20 cellular contexts compared by ENCODE assay signal in the genomic region with DNA sequence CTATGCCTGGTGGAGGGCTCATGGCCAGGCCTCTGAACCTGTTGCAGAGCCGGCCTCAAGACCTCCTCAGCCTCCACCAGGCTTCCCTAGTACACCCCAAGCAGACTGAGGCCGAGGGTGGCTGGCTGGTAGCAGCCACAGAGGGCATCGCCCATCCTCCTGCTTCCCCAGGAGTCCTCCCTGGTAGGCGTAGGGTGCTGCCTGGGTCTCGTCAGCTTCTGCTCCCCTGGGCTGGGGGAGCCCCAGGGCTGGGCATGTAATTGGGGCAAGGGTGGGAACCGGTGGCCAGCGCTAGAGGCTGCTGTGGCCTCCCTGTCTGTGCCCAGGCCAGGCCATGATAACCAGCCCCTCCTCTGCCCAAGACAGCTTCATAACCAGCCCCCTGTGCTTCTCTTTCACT. TPM values are rescaled to one million over a fixed set of nuclear protein-coding genes. Genes with fewer than 3 reads are reported as not detected.
DNase-seq lines count a peak whose midpoint lies in the region; ATAC-seq, FAIRE-seq and TF ChIP-seq lines count a peak whose summit lies in the region.
"Had no signal": no experiment of that assay in that cellular context is flagged by ENCODE, and none has a peak within 500 bp of the region (broad histone marks: within the 10 kb centered on the region; RNA-seq: fewer than 3 reads in every experiment).

No MANE protein-coding gene starts in this region.

- H4K91ac ChIP-seq in neuronal stem cell (ENCODE audit: low read depth, low read length, poor library complexity): no peak overlapping the region

- TF ChIP-seq CTCF in cardiac muscle cell (IDR thresholded peaks at IDR 0.05; ENCODE audit: low read depth, low read length) (no peak), kidney (IDR thresholded peaks at IDR 0.05; ENCODE audit: borderline replicate concordance, extremely low read depth, insufficient read depth) (no peak)

- POLR2A ChIA-PET in activated CD8-positive, alpha-beta T cell treated with anti-CD3 and anti-CD28 coated beads, Interleukin-2, amount 10 ng/mL, durations not matched to agents 7 days and 5 days (lab: Charles Lee): no interaction called here
- POLR2A ChIA-PET in CD8-positive, alpha-beta memory T cell (lab: Charles Lee): no interaction called here

- no peak overlapping the region for H3K4ac ChIP-seq in neuronal stem cell (ENCODE audit: low read length)

- peak overlapping the region; percentile 11 for H2BK15ac ChIP-seq in neuronal stem cell (ENCODE audit: low read length)

- peak overlapping the region; percentile 34 for H3K23ac ChIP-seq in neuronal stem cell (ENCODE audit: low read depth, low read length, poor library complexity)

- H3K27ac Mint-ChIP-seq in activated CD8-positive, alpha-beta T cell treated with anti-CD3 and anti-CD28 coated beads, Interleukin-2, amount 10 ng/mL, durations not matched to agents 7 days and 5 days: no peak overlapping the region
- H3K27ac Mint-ChIP-seq in CD8-positive, alpha-beta memory T cell: no peak overlapping the region
- H3K27ac Mint-ChIP-seq: CD4-positive, CD25-positive, alpha-beta regulatory T cell had no signal

- H3K9me3 Mint-ChIP-seq in activated CD8-positive, alpha-beta T cell treated with anti-CD3 and anti-CD28 coated beads, Interleukin-2, amount 10 ng/mL, durations not matched to agents 7 days and 5 days (ENCODE audit: insufficient read depth): no peaks in the 10 kb centered on the region
- H3K9me3 Mint-ChIP-seq in CD8-positive, alpha-beta memory T cell: no peaks in the 10 kb centered on the region
- H3K9me3 Mint-ChIP-seq: CD4-positive, CD25-positive, alpha-beta regulatory T cell had no signal

- H2BK120ac ChIP-seq in neuronal stem cell (ENCODE audit: low read depth, low read length): no peak overlapping the region

- H3K14ac ChIP-seq in neuronal stem cell (ENCODE audit: low read length): no peak overlapping the region

- no CpG with 5 or more reads among the region's 7 CpGs for WGBS in neuronal stem cell (ENCODE audit: extremely low coverage in 2 of 2, insufficient read length in 2 of 2, insufficient replicate concordance in 1 of 2), 2 donors
- WGBS in aorta, 2 donors: 84 to 89% methylated on average over 6 to 7 of the region's 7 CpGs

- CTCF ChIA-PET in activated CD8-positive, alpha-beta T cell treated with anti-CD3 and anti-CD28 coated beads, Interleukin-2, amount 10 ng/mL, durations not matched to agents 7 days and 5 days (lab: Charles Lee): interaction anchor here (1.0 to 1.3 kb wide), 2 partner anchors 13 to 193 kb away, joined by 3 to 5 read pairs; no protein-coding TSS in a partner anchor
- CTCF ChIA-PET in CD8-positive, alpha-beta memory T cell (lab: Charles Lee): interaction anchor here (1.5 to 2.9 kb wide), 2 partner anchors 194 to 203 kb away, joined by 4 to 10 read pairs; no protein-coding TSS in a partner anchor

- no peak overlapping the region for H2BK12ac ChIP-seq in neuronal stem cell (ENCODE audit: low read length)

- no peaks in the 10 kb centered on the region for H3K79me1 ChIP-seq in neuronal stem cell (ENCODE audit: low read depth, low read length)

- H3K4me1 Mint-ChIP-seq in activated CD8-positive, alpha-beta T cell treated with anti-CD3 and anti-CD28 coated beads, Interleukin-2, amount 10 ng/mL, durations not matched to agents 7 days and 5 days (ENCODE audit: low read depth): no peaks in the 10 kb centered on the region
- H3K4me1 Mint-ChIP-seq in CD8-positive, alpha-beta memory T cell: no peaks in the 10 kb centered on the region
- H3K4me1 Mint-ChIP-seq: CD4-positive, CD25-positive, alpha-beta regulatory T cell had no signal

- H3K18ac ChIP-seq in neuronal stem cell (ENCODE audit: low read length): peak overlapping the region; percentile 5

- no peak overlapping the region for H4K8ac ChIP-seq in neuronal stem cell (ENCODE audit: low read depth, low read length)

- H3K36me3 ChIP-seq in cardiac muscle cell (no peaks in the 10 kb centered on the region), kidney (ENCODE audit: control insufficient read depth in 1 of 2, insufficient read depth in 2 of 2, low read length in 2 of 2) (no peaks in the 10 kb centered on the region), neuronal stem cell (replicated peaks in 1 of 2; ENCODE audit: control insufficient read depth in 2 of 2, insufficient read depth in 2 of 2, low read length in 2 of 2) (no peaks in the 10 kb centered on the region), aorta (ENCODE audit: control insufficient read depth in 1 of 2, insufficient read depth in 2 of 2, low read length in 1 of 2) (no peaks in the 10 kb centered on the region)
- H3K36me3 ChIP-seq in CD8-positive, alpha-beta memory T cell (ENCODE audit: insufficient read depth, low read length): no peaks in the 10 kb centered on the region
- H3K36me3 ChIP-seq: BLaER1 treated with 17β-estradiol and CSF1 and Interleukin-3, amounts not matched to agents 10 nM and 100 nM; HAP-1 had no signal

- H2AK5ac ChIP-seq in neuronal stem cell (ENCODE audit: low read depth, low read length): no peak overlapping the region

- no peaks in the 10 kb centered on the region for H3K36me3 Mint-ChIP-seq in activated CD8-positive, alpha-beta T cell treated with anti-CD3 and anti-CD28 coated beads, Interleukin-2, amount 10 ng/mL, durations not matched to agents 7 days and 5 days (ENCODE audit: low read depth)
- no peaks in the 10 kb centered on the region for H3K36me3 Mint-ChIP-seq in CD8-positive, alpha-beta memory T cell
- H3K36me3 Mint-ChIP-seq: CD4-positive, CD25-positive, alpha-beta regulatory T cell had no signal

- H3K9ac ChIP-seq in kidney (ENCODE audit: low read length in 2 of 2) (no peak overlapping the region), neuronal stem cell (ENCODE audit: low read depth, low read length, poor library complexity) (no peak overlapping the region)
- H3K9ac ChIP-seq: BLaER1 treated with 17β-estradiol and CSF1 and Interleukin-3, amounts not matched to agents 10 nM and 100 nM had no signal

- H3K27ac ChIP-seq in cardiac muscle cell: peak overlapping the region; percentile 28
- H3K27ac ChIP-seq in kidney (ENCODE audit: low read depth in 2 of 2, low read length in 2 of 2): no peak overlapping the region
- H3K27ac ChIP-seq in neuronal stem cell (replicated peaks; ENCODE audit: low read length): no peak overlapping the region
- H3K27ac ChIP-seq in aorta (ENCODE audit: low read depth in 1 of 2, low read length in 2 of 2): no peak overlapping the region
- no peak overlapping the region for H3K27ac ChIP-seq in CD8-positive, alpha-beta memory T cell (ENCODE audit: low read depth, low read length)
- H3K27ac ChIP-seq: BLaER1 treated with 17β-estradiol and CSF1 and Interleukin-3, amounts not matched to agents 10 nM and 100 nM; HL-60 had no signal

- no peak overlapping the region for H2BK5ac ChIP-seq in neuronal stem cell (ENCODE audit: low read length)

- H3K4me2 ChIP-seq in neuronal stem cell (ENCODE audit: insufficient read depth, low read length, poor library complexity, severe bottlenecking): no peak overlapping the region

- H3K4me3 Mint-ChIP-seq in activated CD8-positive, alpha-beta T cell treated with anti-CD3 and anti-CD28 coated beads, Interleukin-2, amount 10 ng/mL, durations not matched to agents 7 days and 5 days: no peak overlapping the region
- no peak overlapping the region for H3K4me3 Mint-ChIP-seq in CD8-positive, alpha-beta memory T cell
- H3K4me3 Mint-ChIP-seq: CD4-positive, CD25-positive, alpha-beta regulatory T cell had no signal

- peaks cover 3% of the 10 kb centered on the region for H3K27me3 Mint-ChIP-seq in activated CD8-positive, alpha-beta T cell treated with anti-CD3 and anti-CD28 coated beads, Interleukin-2, amount 10 ng/mL, durations not matched to agents 7 days and 5 days (ENCODE audit: low read depth)
- no peaks in the 10 kb centered on the region for H3K27me3 Mint-ChIP-seq in CD8-positive, alpha-beta memory T cell

- no peak for ATAC-seq in left ventricle myocardium superior
- ATAC-seq in aorta (ENCODE audit: low FRiP score): peak; percentile 5
- no peak for ATAC-seq in activated CD8-positive, alpha-beta T cell treated with anti-CD3 and anti-CD28 coated beads, Interleukin-2, amount 10 ng/mL, durations not matched to agents 7 days and 5 days

- no peak overlapping the region for H2AFZ ChIP-seq in neuronal stem cell (ENCODE audit: low read length)

- FAIRE-seq in kidney (lab: Jason Lieb, UNC): no peak
- FAIRE-seq: GM12878, GM18507 had no signal

- H3K4me1 ChIP-seq in cardiac muscle cell (ENCODE audit: low read depth): peaks cover 16% of the 10 kb centered on the region
- peaks cover 2 to 11% of the 10 kb centered on the region in 2 donors for H3K4me1 ChIP-seq in kidney (ENCODE audit: control insufficient read depth in 1 of 2, insufficient read depth in 1 of 2, low read depth in 1 of 2, low read length in 2 of 2)
- peaks cover 0 to 1% of the 10 kb centered on the region in 2 donors for H3K4me1 ChIP-seq in neuronal stem cell (ENCODE audit: control insufficient read depth in 2 of 2, insufficient read depth in 1 of 2, low read depth in 1 of 2, low read length in 2 of 2)
- H3K4me1 ChIP-seq in aorta (ENCODE audit: control insufficient read depth in 1 of 2, insufficient read depth in 2 of 2, low read length in 2 of 2): no peaks in the 10 kb centered on the region
- no peaks in the 10 kb centered on the region for H3K4me1 ChIP-seq in CD8-positive, alpha-beta memory T cell (ENCODE audit: insufficient read depth, low read length)
- H3K4me1 ChIP-seq: HAP-1 had no signal

- H3K27me3 ChIP-seq in cardiac muscle cell (no peaks in the 10 kb centered on the region), neuronal stem cell (ENCODE audit: control insufficient read depth in 3 of 3, insufficient read depth in 3 of 3, low read depth in 1 of 3, low read length in 3 of 3) (peaks cover 0 to 3% (median 0%) of the 10 kb centered on the region in 3 experiments), aorta (ENCODE audit: control insufficient read depth in 1 of 2, insufficient read depth in 2 of 2, low read length in 1 of 2) (no peaks in the 10 kb centered on the region)
- H3K27me3 ChIP-seq in CD8-positive, alpha-beta memory T cell (ENCODE audit: insufficient read depth, low read length, poor library complexity, severe bottlenecking): no peaks in the 10 kb centered on the region
- H3K27me3 ChIP-seq: BLaER1 treated with 17β-estradiol and CSF1 and Interleukin-3, amounts not matched to agents 10 nM and 100 nM had no signal

- H3K4me3 ChIP-seq in cardiac muscle cell (no peak overlapping the region), kidney (ENCODE audit: low read length in 2 of 2) (no peak overlapping the region), neuronal stem cell (ENCODE audit: low read length in 2 of 2) (no peak overlapping the region), aorta (ENCODE audit: low read length in 2 of 2) (no peak overlapping the region)
- H3K4me3 ChIP-seq in CD8-positive, alpha-beta memory T cell (ENCODE audit: low read length): no peak overlapping the region
- H3K4me3 ChIP-seq: BLaER1 treated with 17β-estradiol and CSF1 and Interleukin-3, amounts not matched to agents 10 nM and 100 nM; GM12878; HAP-1 had no signal

- H3K9me3 ChIP-seq in cardiac muscle cell (ENCODE audit: low read depth) (no peaks in the 10 kb centered on the region), kidney (ENCODE audit: control insufficient read depth in 1 of 2, low read length in 2 of 2) (no peaks in the 10 kb centered on the region), neuronal stem cell (replicated peaks in 1 of 2; ENCODE audit: control insufficient read depth in 2 of 2, insufficient read depth in 1 of 2, low read depth in 1 of 2, low read length in 2 of 2) (no peaks in the 10 kb centered on the region), aorta (ENCODE audit: control insufficient read depth, low read length) (no peaks in the 10 kb centered on the region)
- H3K9me3 ChIP-seq in CD8-positive, alpha-beta memory T cell (ENCODE audit: low read length): no peaks in the 10 kb centered on the region
- H3K9me3 ChIP-seq: BLaER1 treated with 17β-estradiol and CSF1 and Interleukin-3, amounts not matched to agents 10 nM and 100 nM; HAP-1 had no signal

- intact Hi-C loops in left ventricle myocardium superior (cut with micrococcal nuclease): loop anchor here (10.0 kb wide), 1 partner anchor 288 kb away; no protein-coding TSS in a partner anchor
- intact Hi-C loops in kidney (cut with DNase I): no loop called here
- intact Hi-C loops in aorta (cut with DNase I): no loop called here

- no peak for DNase-seq in cardiac muscle cell (ENCODE audit: low read depth in 1 of 2, low spot score in 1 of 2)
- no peak for DNase-seq in left ventricle myocardium superior
- peak; percentile 62 for DNase-seq in kidney
- DNase-seq in neuronal stem cell (ENCODE audit: low spot score): no peak
- peak in 1 of 2 donors; percentile 72 for DNase-seq in aorta
- DNase-seq in activated CD8-positive, alpha-beta T cell treated with anti-CD3 and anti-CD28 coated beads, Interleukin-2, amount 10 ng/mL, durations not matched to agents 7 days and 5 days: no peak
- no peak for DNase-seq in CD8-positive, alpha-beta memory T cell
- DNase-seq in dermis blood vessel endothelial cell: no peak
- DNase-seq: ACHN; Calu3; CD4-positive, CD25-positive, alpha-beta regulatory T cell; DMS 273 treated with DMSO at 0.1 percent for 48 hours; GOT3 had no signal

RNA-seq across cellular contexts. Expression of a gene that starts 32.6 kb away (rescaled TPM):
- total RNA-seq in cardiac muscle cell (not detected in 2 replicates), left ventricle myocardium superior (not detected), kidney (not detected), aorta (not detected), dermis blood vessel endothelial cell (not detected in 2 replicates)
- polyA plus RNA-seq in cardiac muscle cell (not detected in 2 replicates), kidney (ENCODE audit: insufficient read depth, low read depth, low replicate concordance) (1.9 TPM), aorta (not detected)
- not detected for polyA plus RNA-seq in neuronal stem cell (2013, experiment 1 of 2)
- not detected for polyA plus RNA-seq in neuronal stem cell (2013, experiment 2 of 2)
- total RNA-seq in activated CD8-positive, alpha-beta T cell treated with anti-CD3 and anti-CD28 coated beads, Interleukin-2, amount 10 ng/mL, durations not matched to agents 7 days and 5 days: not detected
- not detected for total RNA-seq in CD8-positive, alpha-beta memory T cell
- polyA plus RNA-seq in CD8-positive, alpha-beta memory T cell: not detected
- total RNA-seq: A172; Calu3; CD4-positive, CD25-positive, alpha-beta regulatory T cell; Daoy; GM12878 had no signal
- polyA plus RNA-seq: CD4-positive, CD25-positive, alpha-beta regulatory T cell; GM12878 had no signal
